Comparison of ENCODE assay signal across 16 cellular contexts in the genomic region with DNA sequence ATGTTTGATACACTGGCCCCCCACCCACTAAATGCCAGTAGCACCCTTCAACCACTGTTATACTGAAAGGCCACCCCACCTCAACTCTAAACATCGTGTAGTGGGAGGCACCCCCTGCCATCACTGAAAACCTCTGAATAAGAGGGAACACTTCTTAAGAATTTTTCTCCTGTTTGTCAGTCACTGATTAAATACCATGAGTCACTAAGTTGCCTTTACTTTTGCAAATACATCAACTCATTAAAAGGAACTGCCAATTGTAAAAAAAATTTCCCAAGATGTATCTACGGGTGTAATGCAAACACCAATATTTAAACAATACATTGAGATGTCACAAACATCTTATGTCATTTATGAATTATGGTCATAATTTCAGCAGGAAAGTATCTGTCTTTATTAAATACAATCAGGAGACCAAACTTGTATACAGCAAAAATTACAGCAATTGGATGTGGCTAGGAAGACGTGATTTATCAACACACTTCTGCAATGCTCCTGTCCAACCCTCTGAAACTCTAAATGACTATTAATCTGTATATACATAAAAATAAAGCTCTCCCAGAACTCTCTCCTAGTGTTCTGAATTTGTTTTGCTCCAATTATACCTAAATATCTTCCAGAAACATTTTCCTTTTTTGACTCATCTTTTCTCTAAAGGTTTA.
DNase-seq lines count a peak whose midpoint lies in the region; ATAC-seq lines count a peak whose summit lies in the region.
"Had no signal": no experiment of that assay in that cellular context is flagged by ENCODE, and none has a peak within 500 bp of the region (broad histone marks: within the 10 kb centered on the region; RNA-seq: fewer than 3 reads in every experiment).

No MANE protein-coding gene starts in this region.

- ATAC-seq in GM18502 (IDR thresholded peaks at IDR 0.05; ENCODE audit: poor library complexity, unreplicated experiment) = no peak
- no peak for ATAC-seq in GM21515 (IDR thresholded peaks at IDR 0.05; ENCODE audit: unreplicated experiment)

- no peaks in the 10 kb centered on the region for H3K36me3 ChIP-seq in HUES48 (ENCODE audit: control insufficient read depth, insufficient read depth, low read length)

- no peaks in the 10 kb centered on the region; the same call in 1 of the 2 replicates for H3K4me1 ChIP-seq in HUES48 (ENCODE audit: control insufficient read depth, insufficient read depth, low read length)
- H3K4me1 ChIP-seq: Caco-2 had no signal

- H3K9ac ChIP-seq in HUES48 (ENCODE audit: low read depth, low read length) = no peak overlapping the region

- in situ Hi-C loops in Caki2 (cut with HindIII; ENCODE audit: low pct_unique_long_range_greater_than_20kb, low sequenced_read_pairs) = no loop called here

- no peaks in the 10 kb centered on the region for H3K27me3 ChIP-seq in HUES48 (ENCODE audit: control insufficient read depth, insufficient read depth, low read length)

- H3K9me3 ChIP-seq in HUES48 (ENCODE audit: control insufficient read depth, insufficient read depth, low read length) = no peaks in the 10 kb centered on the region

- no peak overlapping the region for H3K4me3 ChIP-seq in HUES48 (ENCODE audit: low read depth, low read length)

- peak overlapping the region; percentile 50 for H3K27ac ChIP-seq in HUES48 (ENCODE audit: low read depth, low read length)

- DNase-seq in Caki2 (ENCODE audit: low read depth) (peak; percentile 51), amniotic epithelial cell (ENCODE audit: low read depth) (peak; percentile 68), glomerular visceral epithelial cell (ENCODE audit: extremely low spot score) (peak; percentile 22), NCI-H524 treated with DMSO at 0.1 percent for 48 hours (lab: John Stamatoyannopoulos, UW) (no peak)
- no peak for DNase-seq in activated CD4-positive, alpha-beta T cell treated with anti-CD3 and anti-CD28 coated beads, Interleukin-2, amount 50 U/mL, for 48 hours
- DNase-seq: activated naive CD4-positive, alpha-beta T cell treated with anti-CD3 and anti-CD28 coated beads, Interleukin-2, amount 10 ng/mL, durations not matched to agents 7 days and 5 days; Caco-2; glutamatergic neuron; retina; SIG-M5; stimulated activated CD4-positive, alpha-beta T cell treated with anti-CD3 and anti-CD28 coated beads, Interleukin-2, amount 100 ng/mL, for 24 hours; substantia nigra; T-helper 9 cell had no signal

Comparison
In these comparisons a context has a peak if more than half of its experiments do, and no peak if none do; other contexts are left out.
1. DNase-seq: peak in Caki2 (single experiment), amniotic epithelial cell (single experiment) and glomerular visceral epithelial cell (single experiment); none in NCI-H524 treated with DMSO at 0.1 percent for 48 hours (single experiment) and activated CD4-positive, alpha-beta T cell treated with anti-CD3 and anti-CD28 coated beads, Interleukin-2, amount 50 U/mL, for 48 hours (0 of 2).